ENCODE assay signal across 18 cellular contexts in the genomic region with DNA sequence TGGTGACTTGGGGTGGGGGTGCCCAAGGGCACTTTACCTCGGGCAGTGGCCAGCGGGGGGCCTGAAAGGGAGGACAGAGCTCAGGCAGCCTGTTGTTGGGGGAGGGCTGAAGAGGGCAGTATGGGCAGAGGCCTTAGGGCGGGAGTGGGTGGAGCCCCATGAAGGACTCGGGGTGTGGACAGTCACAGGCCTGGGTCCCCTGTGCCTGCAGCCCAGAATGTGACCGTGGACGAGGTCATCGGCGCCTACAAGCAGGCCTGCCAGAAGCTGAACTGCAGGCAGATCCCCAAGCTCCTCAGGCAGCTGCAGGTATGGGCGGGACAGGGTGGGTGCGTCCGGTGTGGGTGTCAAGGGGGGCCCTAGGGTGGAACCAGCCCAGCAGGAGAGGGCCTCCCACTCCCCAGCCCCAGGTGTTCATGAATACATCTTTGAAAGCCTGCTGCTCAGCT.
DNase-seq lines count a peak whose midpoint lies in the region; ATAC-seq and TF ChIP-seq lines count a peak whose summit lies in the region.
"Had no signal": no experiment of that assay in that cellular context is flagged by ENCODE, and none has a peak within 500 bp of the region (broad histone marks: within the 10 kb centered on the region; RNA-seq: fewer than 3 reads in every experiment).

No MANE protein-coding gene starts in this region.

- H3K9me3 ChIP-seq in BLaER1 treated with 17β-estradiol and CSF1 and Interleukin-3, amounts not matched to agents 10 nM and 100 nM (replicated peaks in 1 of 11): no peaks in the 10 kb centered on the region
- H3K9me3 ChIP-seq in endocrine pancreas (ENCODE audit: control insufficient read depth, low read length): no peaks in the 10 kb centered on the region
- H3K9me3 ChIP-seq: gastroesophageal sphincter, lower lobe of right lung, MG63 had no signal

- peaks cover 57 to 67% (median 59%) of the 10 kb centered on the region in 10 experiments for H3K4me1 ChIP-seq in BLaER1 treated with 17β-estradiol and CSF1 and Interleukin-3, amounts not matched to agents 10 nM and 100 nM
- H3K4me1 ChIP-seq in KMS-11 (ENCODE audit: low read depth, poor library complexity, severe bottlenecking): peaks cover 73% of the 10 kb centered on the region
- H3K4me1 ChIP-seq in endocrine pancreas (ENCODE audit: control insufficient read depth, insufficient read depth, low read length): no peaks in the 10 kb centered on the region
- H3K4me1 ChIP-seq: lower lobe of right lung had no signal

- H4K20me1 ChIP-seq in BLaER1 treated with 17β-estradiol and CSF1 and Interleukin-3, amounts not matched to agents 10 nM and 100 nM: peaks cover 32 to 98% (median 86%) of the 10 kb centered on the region in 11 experiments
- H4K20me1 ChIP-seq in KMS-11 (ENCODE audit: insufficient read depth): no peaks in the 10 kb centered on the region

- peak overlapping the region; percentile 85 to 98 (median 95) for H3K4me2 ChIP-seq in BLaER1 treated with 17β-estradiol and CSF1 and Interleukin-3, amounts not matched to agents 10 nM and 100 nM
- peak overlapping the region; percentile 99 for H3K4me2 ChIP-seq in KMS-11

- ATAC-seq in HG03159 (IDR thresholded peaks at IDR 0.05; ENCODE audit: unreplicated experiment): no peak
- ATAC-seq: activated CD8-positive, alpha-beta T cell treated with anti-CD3 and anti-CD28 coated beads, Interleukin-2, amount 10 ng/mL, durations not matched to agents 7 days and 5 days; gastroesophageal sphincter; natural killer cell had no signal

- no peaks in the 10 kb centered on the region for H3K27me3 ChIP-seq in BLaER1 treated with 17β-estradiol and CSF1 and Interleukin-3, amounts not matched to agents 10 nM and 100 nM
- H3K27me3 ChIP-seq in KMS-11 (ENCODE audit: insufficient read depth, low read depth): no peaks in the 10 kb centered on the region
- H3K27me3 ChIP-seq in endocrine pancreas (ENCODE audit: control insufficient read depth, insufficient read depth, low read length): no peaks in the 10 kb centered on the region
- H3K27me3 ChIP-seq: gastroesophageal sphincter, MG63 had no signal

- no peak for TF ChIP-seq CTCF in KMS-11 (conservative IDR thresholded peaks at IDR 0.05; ENCODE audit: low read depth, low read length)

- peaks cover 50% of the 10 kb centered on the region for H3K79me2 ChIP-seq in KMS-11 (ENCODE audit: insufficient read depth, low read depth)

- peaks cover 26 to 38% (median 30%) of the 10 kb centered on the region in 11 experiments for H3K36me3 ChIP-seq in BLaER1 treated with 17β-estradiol and CSF1 and Interleukin-3, amounts not matched to agents 10 nM and 100 nM
- H3K36me3 ChIP-seq in KMS-11 (ENCODE audit: insufficient read depth) (no peaks in the 10 kb centered on the region), endocrine pancreas (ENCODE audit: control insufficient read depth, insufficient read depth, low read length) (no peaks in the 10 kb centered on the region)

- peak overlapping the region in 8 of 11 experiments; percentile 36 to 82 (median 77); a peak in 8 of 22 replicates for H3K27ac ChIP-seq in BLaER1 treated with 17β-estradiol and CSF1 and Interleukin-3, amounts not matched to agents 10 nM and 100 nM
- H3K27ac ChIP-seq in KMS-11: peak overlapping the region; percentile 93
- H3K27ac ChIP-seq: lower lobe of right lung had no signal

- peak overlapping the region in 7 of 11 experiments; percentile 2 to 74 (median 36); a peak in 7 of 22 replicates for H3K9ac ChIP-seq in BLaER1 treated with 17β-estradiol and CSF1 and Interleukin-3, amounts not matched to agents 10 nM and 100 nM
- H3K9ac ChIP-seq in KMS-11: peak overlapping the region; percentile 70; the same call in 1 of the 2 replicates
- peak overlapping the region; percentile 17 for H3K9ac ChIP-seq in endocrine pancreas (ENCODE audit: control insufficient read depth, insufficient read depth, low read length)

- no peak overlapping the region for H3K4me3 ChIP-seq in BLaER1 treated with 17β-estradiol and CSF1 and Interleukin-3, amounts not matched to agents 10 nM and 100 nM
- H3K4me3 ChIP-seq in KMS-11 (IDR thresholded peaks at IDR 0.05; ENCODE audit: insufficient read depth, low read depth, low read length) (no peak overlapping the region), endocrine pancreas (ENCODE audit: control insufficient read depth, insufficient read depth, low read length) (no peak overlapping the region)
- H3K4me3 ChIP-seq: gastroesophageal sphincter, lower lobe of right lung, MG63 had no signal

- H2AFZ ChIP-seq in KMS-11 (ENCODE audit: low read depth): peak overlapping the region; percentile 38; the same call in 1 of the 2 replicates

- DNase-seq in glomerular visceral epithelial cell (ENCODE audit: extremely low spot score) (no peak), NCI-H2196 (lab: John Stamatoyannopoulos, UW; ENCODE audit: unreplicated experiment) (no peak)
- DNase-seq: activated CD8-positive, alpha-beta T cell treated with anti-CD3 and anti-CD28 coated beads, Interleukin-2, amount 10 ng/mL, durations not matched to agents 7 days and 5 days; aorta; CD8-positive, alpha-beta memory T cell; HCEC 1CT; lower lobe of right lung; MG63; natural killer cell; NCI-H2081 treated with DMSO at 0.1 percent for 48 hours; NCI-H526; stimulated activated CD4-positive, alpha-beta T cell treated with anti-CD3 and anti-CD28 coated beads, Interleukin-12 subunit alpha, Interleukin-12 subunit beta, amount 100 ng/mL, for 4 hours; SW 1271 had no signal

Comparison
In these comparisons a context has a peak if more than half of its experiments do, and no peak if none do; other contexts are left out.
1. H3K9ac ChIP-seq: peak in every context shown above with its lines; median percentile 70 in KMS-11; 36 in BLaER1 treated with 17β-estradiol and CSF1 and Interleukin-3, amounts not matched to agents 10 nM and 100 nM; 17 in endocrine pancreas.